Comparison of ENCODE assay signal across 8 cellular contexts in genomic region chr4:95095352-95095974, GRCh38.
A peak's percentile ranks its signal among the peaks of the same experiment; 100 is the strongest.
DNase-seq lines count a peak whose midpoint lies in the region; ATAC-seq and TF ChIP-seq lines count a peak whose summit lies in the region.

No MANE protein-coding gene starts in this region.

- DNase-seq in SK-N-MC (ENCODE audit: low read depth, low spot score) (peak; percentile 24), glomerular visceral epithelial cell (ENCODE audit: extremely low spot score) (peak; percentile 56), DMS153 (lab: John Stamatoyannopoulos, UW) (no peak), T-helper 1 cell (no peak)
- DNase-seq in stimulated activated CD4-positive, alpha-beta T cell treated with anti-CD3 and anti-CD28 coated beads, Interleukin-15, amount 100 ng/mL, for 24 hours = no peak

- no peaks in the 10 kb centered on the region for H3K9me3 ChIP-seq in SK-N-MC (ENCODE audit: low read depth, low read length)

- H3K9ac ChIP-seq in SK-N-MC (ENCODE audit: insufficient read length) = no peak overlapping the region

- no peaks in the 10 kb centered on the region for H3K36me3 ChIP-seq in SK-N-MC (ENCODE audit: insufficient read depth, low read length)

- no peak for ATAC-seq in HG02678 (IDR thresholded peaks at IDR 0.05; ENCODE audit: unreplicated experiment)

- H3K4me3 ChIP-seq in SK-N-MC = no peak overlapping the region

- TF ChIP-seq CTCF in 22Rv1 (IDR thresholded peaks at IDR 0.05) = peak; percentile 82
- TF ChIP-seq CTCF in GM12872 (IDR thresholded peaks at IDR 0.05; ENCODE audit: insufficient read depth, low read depth, low read length) = peak; percentile 24; the same call in 1 of the 3 replicates

- H3K27ac ChIP-seq in 22Rv1 = no peak overlapping the region
- H3K27ac ChIP-seq in SK-N-MC = no peak overlapping the region

Comparison
In these comparisons a context has a peak if more than half of its experiments do, and no peak if none do; other contexts are left out.
1. DNase-seq: peak in SK-N-MC (single experiment) and glomerular visceral epithelial cell (single experiment); none in stimulated activated CD4-positive, alpha-beta T cell treated with anti-CD3 and anti-CD28 coated beads, Interleukin-15, amount 100 ng/mL, for 24 hours (single experiment), DMS153 (single experiment) and T-helper 1 cell (0 of 5).